Comparison of ENCODE assay signal across 20 cellular contexts in genomic region chr5:14569948-14570691, GRCh38.
"Had no signal": no experiment of that assay in that cellular context is flagged by ENCODE, and none has a peak within 500 bp of the region (broad histone marks: within the 10 kb centered on the region; RNA-seq: fewer than 3 reads in every experiment).

No MANE protein-coding gene starts in this region.

- H3K27ac ChIP-seq: breast epithelium, gastrocnemius medialis, heart right ventricle, ovary, sigmoid colon, stomach, testis, upper lobe of right lung had no signal

- H3K4me1 Mint-ChIP-seq: activated CD4-positive, alpha-beta T cell treated with anti-CD3 and anti-CD28 coated beads, Interleukin-2, amount 10 ng/mL, durations not matched to agents 7 days and 5 days had no signal

- H3K4me3 Mint-ChIP-seq: activated CD4-positive, alpha-beta T cell treated with anti-CD3 and anti-CD28 coated beads, Interleukin-2, amount 10 ng/mL, durations not matched to agents 7 days and 5 days; activated T-helper 1 cell treated with anti-CD3 and anti-CD28 coated beads, Interleukin-12 subunit alpha, Interleukin-12 subunit beta, Interleukin-2, Interleukin-4 antibody, amounts not matched to agents 30 ng/mL and 10 ng/mL and 1 ng/mL, durations not matched to agents 14 hours and 24 hours and 36 hours; effector memory CD8-positive, alpha-beta T cell; neural crest cell had no signal

- H3K27ac Mint-ChIP-seq: activated CD4-positive, alpha-beta T cell treated with anti-CD3 and anti-CD28 coated beads, Interleukin-2, amount 10 ng/mL, durations not matched to agents 7 days and 5 days; activated T-helper 1 cell treated with anti-CD3 and anti-CD28 coated beads, Interleukin-12 subunit alpha, Interleukin-12 subunit beta, Interleukin-2, Interleukin-4 antibody, amounts not matched to agents 30 ng/mL and 10 ng/mL and 1 ng/mL, durations not matched to agents 14 hours and 24 hours and 36 hours; effector memory CD8-positive, alpha-beta T cell had no signal

- H3K9me3 Mint-ChIP-seq: activated T-helper 1 cell treated with anti-CD3 and anti-CD28 coated beads, Interleukin-12 subunit alpha, Interleukin-12 subunit beta, Interleukin-2, Interleukin-4 antibody, amounts not matched to agents 30 ng/mL and 10 ng/mL and 1 ng/mL, durations not matched to agents 14 hours and 24 hours and 36 hours; effector memory CD8-positive, alpha-beta T cell had no signal

- H3K27me3 Mint-ChIP-seq: activated CD4-positive, alpha-beta T cell treated with anti-CD3 and anti-CD28 coated beads, Interleukin-2, amount 10 ng/mL, durations not matched to agents 7 days and 5 days; effector memory CD8-positive, alpha-beta T cell had no signal

- H3K9me3 ChIP-seq: breast epithelium, gastrocnemius medialis, heart right ventricle, ovary, sigmoid colon, stomach, testis, upper lobe of right lung had no signal

- H3K36me3 ChIP-seq: breast epithelium, gastrocnemius medialis, heart right ventricle, ovary, sigmoid colon, stomach, upper lobe of right lung had no signal

- H3K4me3 ChIP-seq: breast epithelium, gastrocnemius medialis, heart right ventricle, lung, ovary, sigmoid colon, stomach, testis, upper lobe of right lung had no signal

- H3K27me3 ChIP-seq: breast epithelium, gastrocnemius medialis, heart right ventricle, ovary, sigmoid colon, spleen, stomach, testis, upper lobe of right lung had no signal

- ATAC-seq: effector memory CD8-positive, alpha-beta T cell; gastrocnemius medialis; heart right ventricle; upper lobe of right lung had no signal

- H3K4me1 ChIP-seq: breast epithelium, gastrocnemius medialis, sigmoid colon, testis had no signal

- DNase-seq: activated CD4-positive, alpha-beta T cell treated with anti-CD3 and anti-CD28 coated beads, Interleukin-2, amount 10 ng/mL, durations not matched to agents 7 days and 5 days; activated CD8-positive, alpha-beta memory T cell treated with anti-CD3 and anti-CD28 coated beads, Interleukin-2, amount 50 U/mL, for 48 hours; aorta; dermis blood vessel endothelial cell; effector memory CD8-positive, alpha-beta T cell; erythroblast; gastrocnemius medialis; heart right ventricle; midbrain; ovary; sigmoid colon; spleen; stimulated activated CD4-positive, alpha-beta T cell treated with anti-CD3 and anti-CD28 coated beads, Interleukin-1b, Interleukin-23, amount 100 ng/mL, for 48 hours; stomach; testis; upper lobe of right lung had no signal
